15 cellular contexts compared by ENCODE assay signal in genomic region chr4:102335616-102336015, GRCh38.
"Had no signal": no experiment of that assay in that cellular context is flagged by ENCODE, and none has a peak within 500 bp of the region (broad histone marks: within the 10 kb centered on the region; RNA-seq: fewer than 3 reads in every experiment).

No MANE protein-coding gene starts in this region.

- ATAC-seq: activated CD8-positive, alpha-beta memory T cell treated with anti-CD3 and anti-CD28 coated beads, Interleukin-2, amount 10 ng/mL, durations not matched to agents 7 days and 5 days had no signal

- H3K4me3 Mint-ChIP-seq: activated CD8-positive, alpha-beta memory T cell treated with anti-CD3 and anti-CD28 coated beads, Interleukin-2, amount 10 ng/mL, durations not matched to agents 7 days and 5 days; brain; neural crest cell had no signal

- H3K27ac Mint-ChIP-seq: activated CD8-positive, alpha-beta memory T cell treated with anti-CD3 and anti-CD28 coated beads, Interleukin-2, amount 10 ng/mL, durations not matched to agents 7 days and 5 days; brain had no signal

- H3K27me3 ChIP-seq: sigmoid colon, upper lobe of left lung had no signal

- H3K4me3 ChIP-seq: sigmoid colon, upper lobe of left lung had no signal

- DNase-seq: activated CD4-positive, alpha-beta T cell treated with anti-CD3 and anti-CD28 coated beads, Interleukin-2, amount 50 U/mL, for 1 hour; activated CD8-positive, alpha-beta memory T cell treated with anti-CD3 and anti-CD28 coated beads, Interleukin-2, amount 10 ng/mL, durations not matched to agents 7 days and 5 days; activated T-cell treated with anti-CD3 and anti-CD28 coated beads, Interleukin-2, amount 50 U/mL, for 48 hours; amniotic stem cell; effector memory CD4-positive, alpha-beta T cell; hypothalamus; kidney glomerular epithelial cell; sigmoid colon; stimulated activated CD4-positive, alpha-beta T cell treated with anti-CD3 and anti-CD28 coated beads, Interleukin-2, amount 100 ng/mL, for 24 hours; stimulated activated naive CD4-positive, alpha-beta T cell treated with Interleukin-2 at 50 U/mL for 16 hours; T-helper 1 cell; upper lobe of left lung had no signal

- H3K4me1 Mint-ChIP-seq: brain, neural crest cell had no signal

- H3K27ac ChIP-seq: epithelial cell of prostate, sigmoid colon, upper lobe of left lung had no signal

- H3K4me1 ChIP-seq: sigmoid colon had no signal

- H3K27me3 Mint-ChIP-seq: activated CD8-positive, alpha-beta memory T cell treated with anti-CD3 and anti-CD28 coated beads, Interleukin-2, amount 10 ng/mL, durations not matched to agents 7 days and 5 days had no signal

- H3K9me3 ChIP-seq: sigmoid colon, upper lobe of left lung had no signal

- H3K36me3 ChIP-seq: sigmoid colon, upper lobe of left lung had no signal

- H3K9me3 Mint-ChIP-seq: neural crest cell had no signal

- H3K36me3 Mint-ChIP-seq: brain had no signal
